8 cellular contexts compared by ENCODE assay signal in the genomic region with DNA sequence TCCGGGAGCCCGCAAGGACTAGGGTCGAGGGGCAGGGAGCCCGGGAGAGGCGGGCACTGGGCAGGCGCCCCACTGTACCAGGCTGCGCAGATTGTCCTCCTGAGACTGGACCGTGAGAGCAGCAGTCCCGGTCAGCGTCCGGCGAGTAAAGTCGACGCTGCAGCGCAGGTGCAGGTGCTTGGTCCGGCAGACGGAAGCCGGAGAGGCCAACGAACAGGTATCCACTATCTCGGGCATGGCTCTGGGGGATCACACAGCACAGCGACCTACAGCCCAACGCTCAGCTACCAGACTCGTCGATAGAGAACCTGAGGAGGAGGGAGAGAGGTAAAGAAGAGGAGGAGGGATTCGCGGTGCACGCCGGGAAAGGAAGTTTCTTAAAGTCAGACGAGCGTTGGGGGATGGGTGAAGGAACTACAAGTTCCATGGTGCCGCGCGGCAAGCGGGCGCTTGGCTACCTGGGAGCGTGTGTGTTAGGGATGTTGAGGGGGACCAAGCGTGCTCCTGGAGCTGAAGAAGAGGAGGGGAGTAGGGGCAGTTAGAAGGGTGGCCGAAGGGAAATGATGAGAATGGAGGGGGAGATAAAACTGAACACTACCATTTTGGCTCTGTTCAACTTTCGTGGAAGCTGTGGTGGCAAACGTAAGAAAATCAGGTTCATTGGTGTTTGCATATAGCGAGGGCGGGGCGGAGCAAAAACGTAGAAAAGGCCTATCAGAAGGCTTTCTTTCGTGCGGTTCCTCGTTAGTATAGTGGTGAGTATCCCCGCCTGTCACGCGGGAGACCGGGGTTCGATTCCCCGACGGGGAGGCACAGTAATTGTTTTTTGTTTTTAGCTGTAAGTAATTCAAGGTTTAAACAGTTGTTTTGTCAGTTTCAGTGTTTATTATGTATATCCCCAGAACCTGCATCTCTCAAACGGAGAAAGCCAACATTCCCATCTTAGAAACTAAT. TPM values are rescaled to one million over a fixed set of nuclear protein-coding genes. Genes with fewer than 3 reads are reported as not detected.
DNase-seq lines count a peak whose midpoint lies in the region; ATAC-seq and TF ChIP-seq lines count a peak whose summit lies in the region.

A gene (minus strand): TSS at position 305 of the 954 bp plus-strand sequence. CDS start 68 bp downstream, at position 237.

- H3K4me3 ChIP-seq in BLaER1 treated with 17β-estradiol and CSF1 and Interleukin-3, amounts not matched to agents 10 nM and 100 nM = peak within 1 kb of the TSS; percentile 77 to 99 (median 94)
- H3K4me3 ChIP-seq in coronary artery = peak within 1 kb of the TSS; percentile 83

- 0 out of 22 replicates have a peak, but pooled peaks cover 0 to 9% (median 0%) of the 10 kb centered on the region in 11 experiments for H3K36me3 ChIP-seq in BLaER1 treated with 17β-estradiol and CSF1 and Interleukin-3, amounts not matched to agents 10 nM and 100 nM

- ATAC-seq in GM19328 (IDR thresholded peaks at IDR 0.05; ENCODE audit: unreplicated experiment) (peak; percentile 90), HG03469 (IDR thresholded peaks at IDR 0.05; ENCODE audit: unreplicated experiment) (peak; percentile 83), left colon (peak; percentile 93)

- no peak for TF ChIP-seq CTCF in coronary artery (IDR thresholded peaks at IDR 0.05)

- peak within 1 kb of the TSS; percentile 86 to 99 (median 94) for H3K4me2 ChIP-seq in BLaER1 treated with 17β-estradiol and CSF1 and Interleukin-3, amounts not matched to agents 10 nM and 100 nM

- peaks cover 0 to 8% (median 0%) of the 10 kb centered on the region in 11 experiments; a peak in 6 of 22 replicates for H4K20me1 ChIP-seq in BLaER1 treated with 17β-estradiol and CSF1 and Interleukin-3, amounts not matched to agents 10 nM and 100 nM

- H3K27ac ChIP-seq in BLaER1 treated with 17β-estradiol and CSF1 and Interleukin-3, amounts not matched to agents 10 nM and 100 nM = peak within 1 kb of the TSS; percentile 37 to 92 (median 82); a peak in 21 of 22 replicates
- H3K27ac ChIP-seq in coronary artery = peak within 1 kb of the TSS; percentile 87

- H3K9me3 ChIP-seq in BLaER1 treated with 17β-estradiol and CSF1 and Interleukin-3, amounts not matched to agents 10 nM and 100 nM (replicated peaks in 1 of 11) = peaks cover 0 to 27% (median 7%) of the 10 kb centered on the region in 11 experiments; a peak in 11 of 22 replicates

- peak within 1 kb of the TSS; percentile 82 to 94 (median 90) for H3K9ac ChIP-seq in BLaER1 treated with 17β-estradiol and CSF1 and Interleukin-3, amounts not matched to agents 10 nM and 100 nM

- H3K27me3 ChIP-seq in BLaER1 treated with 17β-estradiol and CSF1 and Interleukin-3, amounts not matched to agents 10 nM and 100 nM = peaks cover 0 to 10% (median 0%) of the 10 kb centered on the region in 11 experiments; a peak in 3 of 22 replicates

- intact Hi-C loops in left colon (cut with DNase I, micrococcal nuclease) = no loop called here

- H3K4me1 ChIP-seq in BLaER1 treated with 17β-estradiol and CSF1 and Interleukin-3, amounts not matched to agents 10 nM and 100 nM = peaks cover 18 to 66% (median 37%) of the 10 kb centered on the region in 10 experiments

- DNase-seq in NCI-H526 (lab: John Stamatoyannopoulos, UW) = peak; percentile 99
- peak; percentile 97 for DNase-seq in activated CD4-positive, alpha-beta T cell treated with anti-CD3 and anti-CD28 coated beads for 48 hours
- DNase-seq in coronary artery (ENCODE audit: low spot score) = peak; percentile 97
- peak; percentile 98 to 99 for DNase-seq in left colon
- peak; percentile 96 for DNase-seq in stimulated activated CD4-positive, alpha-beta T cell treated with anti-CD3 and anti-CD28 coated beads, Interleukin-1b, Interleukin-23, amount 100 ng/mL, for 48 hours

RNA-seq across cellular contexts. Expression of the gene that starts here (rescaled TPM):
- total RNA-seq in left colon = 10 to 100 TPM; 55.3 to 59.1 TPM

Comparison
In these comparisons a context has a peak if more than half of its experiments do, and no peak if none do; other contexts are left out.
1. Peak in every context shown above with its lines: DNase-seq, ATAC-seq, H3K4me3 ChIP-seq and H3K27ac ChIP-seq.